In genomic region chr2:198774576-198774975, GRCh38 we compare ENCODE assay signal across 17 cellular contexts.
"Had no signal": no experiment of that assay in that cellular context is flagged by ENCODE, and none has a peak within 500 bp of the region (broad histone marks: within the 10 kb centered on the region; RNA-seq: fewer than 3 reads in every experiment).

No MANE protein-coding gene starts in this region.

- H3K36me3 Mint-ChIP-seq: activated naive CD8-positive, alpha-beta T cell treated with anti-CD3 and anti-CD28 coated beads for 36 hours; naive thymus-derived CD4-positive, alpha-beta T cell had no signal

- H3K9me3 Mint-ChIP-seq: activated CD4-positive, alpha-beta T cell treated with anti-CD3 and anti-CD28 coated beads, Interleukin-2, amount 10 ng/mL, durations not matched to agents 7 days and 5 days; activated naive CD8-positive, alpha-beta T cell treated with anti-CD3 and anti-CD28 coated beads for 36 hours; activated T-helper 1 cell treated with anti-CD3 and anti-CD28 coated beads, Interleukin-12 subunit alpha, Interleukin-12 subunit beta, Interleukin-2, Interleukin-4 antibody, amounts not matched to agents 30 ng/mL and 10 ng/mL and 1 ng/mL, durations not matched to agents 14 hours and 24 hours and 36 hours had no signal

- H3K4me3 Mint-ChIP-seq: activated CD4-positive, alpha-beta T cell treated with anti-CD3 and anti-CD28 coated beads, Interleukin-2, amount 10 ng/mL, durations not matched to agents 7 days and 5 days; activated naive CD8-positive, alpha-beta T cell treated with anti-CD3 and anti-CD28 coated beads for 36 hours; activated T-helper 1 cell treated with anti-CD3 and anti-CD28 coated beads, Interleukin-12 subunit alpha, Interleukin-12 subunit beta, Interleukin-2, Interleukin-4 antibody, amounts not matched to agents 30 ng/mL and 10 ng/mL and 1 ng/mL, durations not matched to agents 14 hours and 24 hours and 36 hours; naive thymus-derived CD4-positive, alpha-beta T cell had no signal

- H3K27ac ChIP-seq: body of pancreas, coronary artery, pancreas, stomach, testis, upper lobe of right lung had no signal

- H3K27me3 Mint-ChIP-seq: activated CD4-positive, alpha-beta T cell treated with anti-CD3 and anti-CD28 coated beads, Interleukin-2, amount 10 ng/mL, durations not matched to agents 7 days and 5 days; activated naive CD8-positive, alpha-beta T cell treated with anti-CD3 and anti-CD28 coated beads for 36 hours had no signal

- DNase-seq: activated CD4-positive, alpha-beta T cell treated with anti-CD3 and anti-CD28 coated beads, Interleukin-2, amount 10 ng/mL, durations not matched to agents 7 days and 5 days; activated CD8-positive, alpha-beta memory T cell treated with anti-CD3 and anti-CD28 coated beads for 24 hours; activated naive CD8-positive, alpha-beta T cell treated with anti-CD3 and anti-CD28 coated beads for 36 hours; amygdala; body of pancreas; caudate nucleus; naive thymus-derived CD4-positive, alpha-beta T cell; pancreas; stimulated activated CD4-positive, alpha-beta T cell treated with anti-CD3 and anti-CD28 coated beads, Interleukin-12 subunit alpha, Interleukin-12 subunit beta, amount 100 ng/mL, for 4 hours; stimulated activated CD4-positive, alpha-beta T cell treated with anti-CD3 and anti-CD28 coated beads, Interleukin-2, amount 100 ng/mL, for 24 hours; stomach; testis; upper lobe of right lung had no signal

- H3K4me1 ChIP-seq: body of pancreas, pancreas, stomach, testis, upper lobe of right lung had no signal

- H3K4me1 Mint-ChIP-seq: activated CD4-positive, alpha-beta T cell treated with anti-CD3 and anti-CD28 coated beads, Interleukin-2, amount 10 ng/mL, durations not matched to agents 7 days and 5 days; activated naive CD8-positive, alpha-beta T cell treated with anti-CD3 and anti-CD28 coated beads for 36 hours; naive thymus-derived CD4-positive, alpha-beta T cell had no signal

- H3K9me3 ChIP-seq: body of pancreas, pancreas, stomach, testis, upper lobe of right lung had no signal

- H3K27ac Mint-ChIP-seq: activated CD4-positive, alpha-beta T cell treated with anti-CD3 and anti-CD28 coated beads, Interleukin-2, amount 10 ng/mL, durations not matched to agents 7 days and 5 days; activated naive CD8-positive, alpha-beta T cell treated with anti-CD3 and anti-CD28 coated beads for 36 hours; activated T-helper 1 cell treated with anti-CD3 and anti-CD28 coated beads, Interleukin-12 subunit alpha, Interleukin-12 subunit beta, Interleukin-2, Interleukin-4 antibody, amounts not matched to agents 30 ng/mL and 10 ng/mL and 1 ng/mL, durations not matched to agents 14 hours and 24 hours and 36 hours; naive thymus-derived CD4-positive, alpha-beta T cell had no signal

- H3K36me3 ChIP-seq: pancreas, stomach, upper lobe of right lung had no signal

- H3K27me3 ChIP-seq: body of pancreas, pancreas, stomach, testis, upper lobe of right lung had no signal

- H3K4me3 ChIP-seq: body of pancreas, coronary artery, lung, pancreas, stomach, testis, upper lobe of right lung had no signal

- ATAC-seq: body of pancreas; esophagus mucosa; naive thymus-derived CD4-positive, alpha-beta T cell; pancreas; upper lobe of right lung had no signal

- FAIRE-seq: pancreas had no signal
